19 cellular contexts compared by ENCODE assay signal in the genomic region with DNA sequence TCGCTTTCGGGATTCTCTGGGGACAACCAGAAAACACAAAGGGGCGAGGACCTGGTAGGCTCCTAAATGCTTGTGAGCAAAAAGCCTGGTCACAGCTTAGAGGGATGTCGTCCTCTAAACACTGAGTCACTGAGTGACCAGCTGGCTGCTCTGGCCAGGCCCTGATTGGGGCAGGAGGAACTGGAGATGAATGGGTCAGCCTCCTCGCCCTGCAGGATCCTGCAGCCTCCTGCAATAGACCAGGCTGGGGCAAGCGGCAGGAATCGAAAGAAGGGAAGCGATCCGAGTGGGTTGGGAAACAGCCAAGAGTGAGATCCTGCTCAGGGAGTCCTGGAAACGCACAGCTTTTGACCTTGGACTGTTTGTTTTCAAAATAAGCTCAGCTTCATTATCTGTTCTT. TPM values are rescaled to one million over a fixed set of nuclear protein-coding genes. Genes with fewer than 3 reads are reported as not detected.
A peak's percentile ranks its signal among the peaks of the same experiment; 100 is the strongest.
DNase-seq lines count a peak whose midpoint lies in the region; ATAC-seq and TF ChIP-seq lines count a peak whose summit lies in the region.
"Had no signal": no experiment of that assay in that cellular context is flagged by ENCODE, and none has a peak within 500 bp of the region (broad histone marks: within the 10 kb centered on the region; RNA-seq: fewer than 3 reads in every experiment).

No MANE protein-coding gene starts in this region.

- peaks cover 42% of the 10 kb centered on the region for H3K4me1 Mint-ChIP-seq in Calu3 (ENCODE audit: low read depth, unreplicated experiment)
- peaks cover 0 to 4% of the 10 kb centered on the region in 2 donors for H3K4me1 Mint-ChIP-seq in natural killer cell treated with Interleukin-12 subunit alpha and Interleukin-12 subunit beta and Interleukin-15 and Interleukin-18, amount 100 ng/mL, for 72 hours (ENCODE audit: low read depth in 2 of 2)
- peaks cover 11% of the 10 kb centered on the region for H3K4me1 Mint-ChIP-seq in activated T-cell treated with anti-CD3 and anti-CD28 coated beads, Interleukin-2, amount 50 U/mL, for 4 hours (ENCODE audit: low read depth)

- H2BK15ac ChIP-seq in mesendoderm (replicated peaks; ENCODE audit: low read depth): no peak overlapping the region

- no peak overlapping the region for H2AK5ac ChIP-seq in mesendoderm (ENCODE audit: low read length)

- no CpG with 5 or more reads among the region's 10 CpGs for WGBS in mesendoderm (ENCODE audit: extremely low coverage, insufficient coverage, low lambda C conversion rate)

- H3K27me3 ChIP-seq in mesendoderm (ENCODE audit: insufficient read depth, low read length, poor library complexity): no peaks in the 10 kb centered on the region

- no peak overlapping the region for H3K27ac ChIP-seq in mesendoderm (ENCODE audit: low read depth, low read length)
- H3K27ac ChIP-seq: vagina had no signal

- no peak for TF ChIP-seq CTCF in Calu3 (IDR thresholded peaks at IDR 0.05; ENCODE audit: unreplicated experiment)

- peak overlapping the region; percentile 34 for H3K56ac ChIP-seq in mesendoderm (ENCODE audit: low read length)

- ATAC-seq in HG02678 (IDR thresholded peaks at IDR 0.05; ENCODE audit: unreplicated experiment): no peak
- no peak for ATAC-seq in natural killer cell treated with Interleukin-12 subunit alpha and Interleukin-12 subunit beta and Interleukin-15 and Interleukin-18, amount 100 ng/mL, for 72 hours
- ATAC-seq in activated T-cell treated with anti-CD3 and anti-CD28 coated beads, Interleukin-2, amount 50 U/mL, for 4 hours: no peak
- ATAC-seq: naive thymus-derived CD8-positive, alpha-beta T cell had no signal

- peaks cover 3% of the 10 kb centered on the region for H3K36me3 Mint-ChIP-seq in Calu3 (ENCODE audit: insufficient read depth, unreplicated experiment)
- no peaks in the 10 kb centered on the region for H3K36me3 Mint-ChIP-seq in natural killer cell treated with Interleukin-12 subunit alpha and Interleukin-12 subunit beta and Interleukin-15 and Interleukin-18, amount 100 ng/mL, for 72 hours
- no peaks in the 10 kb centered on the region for H3K36me3 Mint-ChIP-seq in activated T-cell treated with anti-CD3 and anti-CD28 coated beads, Interleukin-2, amount 50 U/mL, for 4 hours (ENCODE audit: insufficient read depth)
- H3K36me3 Mint-ChIP-seq: brain had no signal

- no peaks in the 10 kb centered on the region for H3K9me3 Mint-ChIP-seq in Calu3 (ENCODE audit: low read depth, unreplicated experiment)
- H3K9me3 Mint-ChIP-seq in natural killer cell treated with Interleukin-12 subunit alpha and Interleukin-12 subunit beta and Interleukin-15 and Interleukin-18, amount 100 ng/mL, for 72 hours: no peaks in the 10 kb centered on the region
- H3K9me3 Mint-ChIP-seq in activated T-cell treated with anti-CD3 and anti-CD28 coated beads, Interleukin-2, amount 50 U/mL, for 4 hours: no peaks in the 10 kb centered on the region
- H3K9me3 Mint-ChIP-seq: brain; stimulated activated naive CD8-positive, alpha-beta T cell treated with anti-CD3 and anti-CD28 coated beads, Interleukin-15, Interleukin-2, amounts not matched to agents 100 ng/mL and 50 ng/mL, for 24 hours had no signal

- DNase-seq in Calu3: peak; percentile 22
- peak; percentile 90 for DNase-seq in M059J (ENCODE audit: low read depth)
- peak; percentile 4 for DNase-seq in cerebellum (ENCODE audit: low spot score)
- DNase-seq in mesendoderm: peak; percentile 76
- DNase-seq in GF-D8 (lab: John Stamatoyannopoulos, UW): no peak
- no peak for DNase-seq in natural killer cell treated with Interleukin-12 subunit alpha and Interleukin-12 subunit beta and Interleukin-15 and Interleukin-18, amount 100 ng/mL, for 72 hours (ENCODE audit: low spot score)
- no peak for DNase-seq in activated T-cell treated with anti-CD3 and anti-CD28 coated beads, Interleukin-2, amount 50 U/mL, for 4 hours
- DNase-seq: activated naive CD4-positive, alpha-beta T cell treated with Interleukin-2 at 50 U/mL for 16 hours; effector memory CD4-positive, alpha-beta T cell; naive thymus-derived CD8-positive, alpha-beta T cell; NCI-H2081; NCI-H82; SHP77; stimulated activated CD4-positive, alpha-beta T cell treated with anti-CD3 and anti-CD28 coated beads, Interleukin-15, amount 100 ng/mL, for 24 hours had no signal

- H3K23ac ChIP-seq in mesendoderm (ENCODE audit: low read length): no peak overlapping the region

- H3K4me1 ChIP-seq in mesendoderm (ENCODE audit: control insufficient read depth, low read depth, low read length): peaks cover 11% of the 10 kb centered on the region
- H3K4me1 ChIP-seq: vagina had no signal

- H3K4me3 ChIP-seq in mesendoderm (ENCODE audit: low read length): no peak overlapping the region
- H3K4me3 ChIP-seq: vagina had no signal

- BruUV-seq in Calu3 (replicated peaks; lab: Mats Ljungman, UMichigan): no TSS peak

- peaks cover 40% of the 10 kb centered on the region for H3K27me3 Mint-ChIP-seq in Calu3 (ENCODE audit: unreplicated experiment)
- peaks cover 44 to 71% of the 10 kb centered on the region in 2 donors for H3K27me3 Mint-ChIP-seq in natural killer cell treated with Interleukin-12 subunit alpha and Interleukin-12 subunit beta and Interleukin-15 and Interleukin-18, amount 100 ng/mL, for 72 hours
- peaks cover 66% of the 10 kb centered on the region for H3K27me3 Mint-ChIP-seq in activated T-cell treated with anti-CD3 and anti-CD28 coated beads, Interleukin-2, amount 50 U/mL, for 4 hours (ENCODE audit: low read depth)

- no peaks in the 10 kb centered on the region for H3K36me3 ChIP-seq in mesendoderm (ENCODE audit: control insufficient read depth, insufficient read depth, low read length)
- H3K36me3 ChIP-seq: vagina had no signal

- H4K8ac ChIP-seq in mesendoderm (ENCODE audit: low read depth, low read length): no peak overlapping the region

- H2BK120ac ChIP-seq in mesendoderm (ENCODE audit: low read depth, low read length): no peak overlapping the region

- no peak overlapping the region for H3K4me3 Mint-ChIP-seq in Calu3 (ENCODE audit: low read depth, unreplicated experiment)
- H3K4me3 Mint-ChIP-seq in natural killer cell treated with Interleukin-12 subunit alpha and Interleukin-12 subunit beta and Interleukin-15 and Interleukin-18, amount 100 ng/mL, for 72 hours: no peak overlapping the region
- H3K4me3 Mint-ChIP-seq in activated T-cell treated with anti-CD3 and anti-CD28 coated beads, Interleukin-2, amount 50 U/mL, for 4 hours: no peak overlapping the region
- H3K4me3 Mint-ChIP-seq: naive thymus-derived CD8-positive, alpha-beta T cell; stimulated activated naive CD8-positive, alpha-beta T cell treated with anti-CD3 and anti-CD28 coated beads, Interleukin-15, Interleukin-2, amounts not matched to agents 100 ng/mL and 50 ng/mL, for 24 hours had no signal

- intact Hi-C loops in Calu3 (cut with micrococcal nuclease; ENCODE audit: unreplicated experiment): loop anchor here (5.0 kb wide), 1 partner anchor 88 kb away; no protein-coding TSS in a partner anchor

- no peak overlapping the region for H3K27ac Mint-ChIP-seq in Calu3 (ENCODE audit: unreplicated experiment)
- no peak overlapping the region for H3K27ac Mint-ChIP-seq in natural killer cell treated with Interleukin-12 subunit alpha and Interleukin-12 subunit beta and Interleukin-15 and Interleukin-18, amount 100 ng/mL, for 72 hours
- H3K27ac Mint-ChIP-seq: naive thymus-derived CD8-positive, alpha-beta T cell; stimulated activated naive CD8-positive, alpha-beta T cell treated with anti-CD3 and anti-CD28 coated beads, Interleukin-15, Interleukin-2, amounts not matched to agents 100 ng/mL and 50 ng/mL, for 24 hours had no signal

- no peak overlapping the region for H3K4me2 ChIP-seq in mesendoderm (ENCODE audit: low read length)

- no peaks in the 10 kb centered on the region for H3K79me1 ChIP-seq in mesendoderm (ENCODE audit: low read length)

- H3K79me2 ChIP-seq in mesendoderm (ENCODE audit: control insufficient read depth, insufficient read depth, low read length): no peaks in the 10 kb centered on the region

- no peak overlapping the region for H4K5ac ChIP-seq in mesendoderm (ENCODE audit: low read length)

- H3K9ac ChIP-seq in mesendoderm (ENCODE audit: low read length): no peak overlapping the region

- no peak overlapping the region for H2BK5ac ChIP-seq in mesendoderm (ENCODE audit: low read length)

- peak overlapping the region; percentile 22 for H3K18ac ChIP-seq in mesendoderm (ENCODE audit: low read length)

- H3K4ac ChIP-seq in mesendoderm (ENCODE audit: low read depth, low read length): no peak overlapping the region

- CTCF ChIA-PET in Calu3 (lab: Charles Lee): interaction anchor here (0.7 kb wide), 1 partner anchor 32 kb away, joined by 4 read pairs; no protein-coding TSS in a partner anchor

RNA-seq across cellular contexts. Expression of a gene that starts 34.1 kb away (rescaled TPM):
- total RNA-seq in Calu3 (2022): 8.4 and 10.4 TPM in 2 replicates
- total RNA-seq in M059J (2014; rRNA removed; shearing (Covaris generic)): not detected in 2 replicates
- 6.6 TPM for total RNA-seq in cerebellum
- polyA plus RNA-seq in mesendoderm (2013, experiment 1 of 2): 27.2 TPM
- polyA plus RNA-seq in mesendoderm (2013, experiment 2 of 2): 25.1 TPM
- total RNA-seq in natural killer cell treated with Interleukin-12 subunit alpha and Interleukin-12 subunit beta and Interleukin-15 and Interleukin-18, amount 100 ng/mL, for 72 hours: not detected
- under 1 TPM; 0.08 to 0.33 (median 0.18) TPM for total RNA-seq in activated T-cell treated with anti-CD3 and anti-CD28 coated beads, Interleukin-2, amount 50 U/mL, for 4 hours
- total RNA-seq: naive thymus-derived CD8-positive, alpha-beta T cell; T-helper 2 cell treated with Interferon-gamma antibody and Interleukin-4, amounts not matched to agents 100 ng/mL and 5 ng/mL, for 36 hours had no signal
- polyA plus RNA-seq: naive thymus-derived CD8-positive, alpha-beta T cell had no signal

Comparison
In these comparisons a context has a peak if more than half of its experiments do, and no peak if none do; other contexts are left out.
1. DNase-seq: peak in Calu3 (single experiment), M059J (single experiment), cerebellum (single experiment) and mesendoderm (single experiment); none in GF-D8 (single experiment), natural killer cell treated with Interleukin-12 subunit alpha and Interleukin-12 subunit beta and Interleukin-15 and Interleukin-18, amount 100 ng/mL, for 72 hours (single experiment) and activated T-cell treated with anti-CD3 and anti-CD28 coated beads, Interleukin-2, amount 50 U/mL, for 4 hours (single experiment).